ENCODE assay signal across 8 cellular contexts in genomic region chr2:74959106-74959751, GRCh38. TPM values are rescaled to one million over a fixed set of nuclear protein-coding genes. Genes with fewer than 3 reads are reported as not detected.
DNase-seq lines count a peak whose midpoint lies in the region; ATAC-seq, FAIRE-seq and TF ChIP-seq lines count a peak whose summit lies in the region.

No MANE protein-coding gene starts in this region.

- DNase-seq in activated T-cell treated with anti-CD3 and anti-CD28 coated beads, Interleukin-2, amount 50 U/mL, for 1 hour, result peak; percentile 21
- no peak for DNase-seq in activated T-cell treated with anti-CD3 and anti-CD28 coated beads for 4 hours
- DNase-seq in activated naive CD4-positive, alpha-beta T cell treated with anti-CD3 and anti-CD28 coated beads, Interleukin-2, amount 50 U/mL, for 72 hours (ENCODE audit: low spot score in 2 of 2), result no peak
- no peak for DNase-seq in keratinocyte (ENCODE audit: low read depth, low spot score)
- no peak for DNase-seq in thoracic aorta (ENCODE audit: low spot score)
- DNase-seq in occipital lobe (lab: John Stamatoyannopoulos, UW), result no peak

- FAIRE-seq in keratinocyte (lab: Jason Lieb, UNC), result no peak

- no peaks in the 10 kb centered on the region for H3K9me3 ChIP-seq in keratinocyte (ENCODE audit: control insufficient read depth, low read depth, low read length)
- no peaks in the 10 kb centered on the region for H3K9me3 ChIP-seq in thoracic aorta

- peak overlapping the region; percentile 20 for H3K27ac ChIP-seq in keratinocyte (ENCODE audit: control insufficient read depth, insufficient read depth, low read length)
- H3K27ac ChIP-seq in thoracic aorta, result peak overlapping the region; percentile 88 to 89

- peak overlapping the region; percentile 91 for H3K4me2 ChIP-seq in keratinocyte (ENCODE audit: control insufficient read depth, extremely low read depth, insufficient read depth, low read depth, low read length)

- H3K36me3 Mint-ChIP-seq in activated naive CD4-positive, alpha-beta T cell treated with anti-CD3 and anti-CD28 coated beads, Interleukin-2, amount 50 U/mL, for 72 hours, result peaks cover 42 to 56% of the 10 kb centered on the region in 2 donors

- H3K4me3 ChIP-seq in keratinocyte (ENCODE audit: control insufficient read depth in 2 of 3, extremely low read depth in 1 of 3, insufficient read depth in 2 of 3, low read depth in 1 of 3, low read length in 3 of 3) (peak overlapping the region; percentile 68 to 78 (median 70)), thoracic aorta (peak overlapping the region; percentile 91)

- peak overlapping the region; percentile 77 for H2AFZ ChIP-seq in keratinocyte (ENCODE audit: control insufficient read depth, low read length)

- no peaks in the 10 kb centered on the region for H4K20me1 ChIP-seq in keratinocyte (ENCODE audit: control insufficient read depth, extremely low read depth, insufficient read depth, low read length)

- peaks cover 2 to 3% of the 10 kb centered on the region in 2 donors for H3K9me3 Mint-ChIP-seq in activated naive CD4-positive, alpha-beta T cell treated with anti-CD3 and anti-CD28 coated beads, Interleukin-2, amount 50 U/mL, for 72 hours

- H3K27me3 ChIP-seq in keratinocyte (ENCODE audit: control insufficient read depth, extremely low read depth, insufficient read depth, low read length) (no peaks in the 10 kb centered on the region), thoracic aorta (replicated peaks; ENCODE audit: insufficient read depth) (no peaks in the 10 kb centered on the region)

- peaks cover 10% of the 10 kb centered on the region for H3K4me1 ChIP-seq in keratinocyte (ENCODE audit: control insufficient read depth, extremely low read depth, insufficient read depth, low read length)
- peaks cover 7 to 8% of the 10 kb centered on the region in 2 donors for H3K4me1 ChIP-seq in thoracic aorta (ENCODE audit: control insufficient read depth in 1 of 2, low read depth in 2 of 2)

- peak overlapping the region; percentile 92 to 95 for H3K27ac Mint-ChIP-seq in activated naive CD4-positive, alpha-beta T cell treated with anti-CD3 and anti-CD28 coated beads, Interleukin-2, amount 50 U/mL, for 72 hours

- no peaks in the 10 kb centered on the region for H3K9me1 ChIP-seq in keratinocyte (ENCODE audit: control insufficient read depth, extremely low read depth, insufficient read depth, low read length)

- no peak for ATAC-seq in activated naive CD4-positive, alpha-beta T cell treated with anti-CD3 and anti-CD28 coated beads, Interleukin-2, amount 50 U/mL, for 72 hours
- no peak for ATAC-seq in thoracic aorta (ENCODE audit: insufficient number of reproducible peaks, low FRiP score, low read depth)
- no peak for ATAC-seq in HG02623 (IDR thresholded peaks at IDR 0.05; ENCODE audit: unreplicated experiment)
- ATAC-seq in HG03135 (IDR thresholded peaks at IDR 0.05; ENCODE audit: unreplicated experiment), result no peak

- H3K79me2 ChIP-seq in keratinocyte (ENCODE audit: control insufficient read depth, insufficient read depth, low read length), result no peaks in the 10 kb centered on the region

- H3K9ac ChIP-seq in keratinocyte (ENCODE audit: control insufficient read depth, extremely low read depth, insufficient read depth, low read length), result peak overlapping the region; percentile 86

- dilution Hi-C loops in keratinocyte (cut with MboI; ENCODE audit: extremely low pct_ligation_motif_present, low sequenced_read_pairs), result no loop called here

- H3K36me3 ChIP-seq in keratinocyte (ENCODE audit: control insufficient read depth in 2 of 2, extremely low read depth in 1 of 2, insufficient read depth in 2 of 2, low read length in 2 of 2) (peaks cover 0 to 3% of the 10 kb centered on the region in 2 experiments), thoracic aorta (no peaks in the 10 kb centered on the region)

- no peak for TF ChIP-seq CTCF in keratinocyte (optimal IDR thresholded peaks at IDR 0.05 in 1 of 3, IDR thresholded peaks at IDR 0.05 in 1 of 3, conservative IDR thresholded peaks at IDR 0.05 in 1 of 3; ENCODE audit: extremely low read depth in 1 of 3, insufficient read depth in 2 of 3, low read length in 3 of 3)
- no peak for TF ChIP-seq CTCF in thoracic aorta (IDR thresholded peaks at IDR 0.05)

RNA-seq across cellular contexts. Expression of gene POLE4, which starts 0.8 kb away (rescaled TPM):
- 10 to 100 TPM; 47.0 to 51.8 TPM for total RNA-seq in activated naive CD4-positive, alpha-beta T cell treated with anti-CD3 and anti-CD28 coated beads, Interleukin-2, amount 50 U/mL, for 72 hours
- 27.7 to 66.4 TPM (median 42.2 TPM) in 3 replicates for polyA plus RNA-seq in keratinocyte
- 18.5 TPM for polyA plus RNA-seq in keratinocyte (2011; ENCODE audit: low read depth)
- polyA plus RNA-seq in keratinocyte (2011; cell fraction: cytosol; rRNA removed), result 28.7 and 46.0 TPM in 2 replicates
- 8.3 and 9.0 TPM in 2 replicates for polyA plus RNA-seq in keratinocyte (2011; cell fraction: nucleus; rRNA removed)
- 50.9 and 65.0 TPM in 2 replicates for polyA plus RNA-seq in keratinocyte (2012; ENCODE audit: low replicate concordance)
- 10.3 to 14.2 TPM (median 11.6 TPM) in 3 replicates for polyA minus RNA-seq in keratinocyte
- polyA minus RNA-seq in keratinocyte (2011; cell fraction: cytosol; rRNA and poly(A)+ RNA removed), result 18.2 TPM
- polyA minus RNA-seq in keratinocyte (2011; cell fraction: nucleus; rRNA and poly(A)+ RNA removed), result 3.9 and 4.3 TPM in 2 replicates
- 10 to 100 TPM; 12.8 to 16.4 TPM for total RNA-seq in thoracic aorta
- total RNA-seq in occipital lobe, result 16.5 TPM
